ENCODE assay signal across 11 cellular contexts in the genomic region with DNA sequence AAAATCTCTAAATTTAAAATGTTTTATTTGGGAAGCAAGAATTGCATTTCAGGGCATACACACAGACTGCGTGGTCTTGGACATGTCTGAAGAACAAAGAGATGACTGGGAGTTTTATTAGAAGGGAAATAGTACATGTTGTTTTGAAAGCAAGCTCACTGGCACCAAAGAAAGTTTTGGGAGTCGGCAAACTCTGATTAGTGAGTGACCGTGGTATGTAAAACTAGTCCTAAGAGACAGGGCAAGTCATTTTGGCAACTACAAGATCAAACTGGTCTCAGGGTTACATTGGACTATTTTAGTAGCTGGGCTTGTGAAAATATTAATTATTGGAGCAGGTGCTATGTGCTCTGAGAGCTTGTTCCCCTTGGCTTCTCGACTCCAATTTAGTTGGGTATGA.
"Had no signal": no experiment of that assay in that cellular context is flagged by ENCODE, and none has a peak within 500 bp of the region (broad histone marks: within the 10 kb centered on the region; RNA-seq: fewer than 3 reads in every experiment).

No MANE protein-coding gene starts in this region.

- H3K27me3 ChIP-seq: left lung, tibial nerve had no signal

- ATAC-seq: left lung had no signal

- H3K4me3 Mint-ChIP-seq: activated naive CD8-positive, alpha-beta T cell treated with anti-CD3 and anti-CD28 coated beads, Interleukin-2, amount 10 ng/mL, durations not matched to agents 7 days and 5 days had no signal

- DNase-seq: activated CD4-positive, alpha-beta T cell treated with anti-CD3 and anti-CD28 coated beads, Interleukin-2, amount 50 U/mL, for 48 hours; activated CD4-positive, CD25-positive, alpha-beta regulatory T cell treated with anti-CD3 and anti-CD28 coated beads, Interleukin-2, amount 50 U/mL, for 72 hours; activated CD8-positive, alpha-beta memory T cell treated with anti-CD3 and anti-CD28 coated beads, Interleukin-2, amount 50 U/mL, for 48 hours; activated naive CD8-positive, alpha-beta T cell treated with anti-CD3 and anti-CD28 coated beads, Interleukin-2, amount 10 ng/mL, durations not matched to agents 7 days and 5 days; aorta; islet precursor cell; left lung; stimulated activated CD4-positive, alpha-beta T cell treated with anti-CD3 and anti-CD28 coated beads, Interleukin-4, amount 100 ng/mL, for 4 hours had no signal

- H3K9me3 ChIP-seq: left lung, tibial nerve had no signal

- H3K36me3 ChIP-seq: left lung had no signal

- H3K9me3 Mint-ChIP-seq: activated naive CD8-positive, alpha-beta T cell treated with anti-CD3 and anti-CD28 coated beads, Interleukin-2, amount 10 ng/mL, durations not matched to agents 7 days and 5 days had no signal

- H3K27ac ChIP-seq: left lung, parathyroid adenoma, tibial nerve had no signal

- H3K9ac ChIP-seq: parathyroid adenoma had no signal

- H2AFZ ChIP-seq: parathyroid adenoma had no signal

- H3K4me3 ChIP-seq: left lung, skin epidermis, tibial nerve had no signal
